In genomic region chr2:65666156-65666725, GRCh38 we compare ENCODE assay signal across 8 cellular contexts.
A peak's percentile ranks its signal among the peaks of the same experiment; 100 is the strongest.
DNase-seq lines count a peak whose midpoint lies in the region; ATAC-seq and TF ChIP-seq lines count a peak whose summit lies in the region.

No MANE protein-coding gene starts in this region.

- ATAC-seq in GM18502 (IDR thresholded peaks at IDR 0.05; ENCODE audit: poor library complexity, unreplicated experiment): peak; percentile 100
- peak; percentile 100 for ATAC-seq in GM21619 (IDR thresholded peaks at IDR 0.05; ENCODE audit: unreplicated experiment)
- ATAC-seq in HG03575 (IDR thresholded peaks at IDR 0.05; ENCODE audit: extremely low read depth, insufficient number of reproducible peaks, low FRiP score, unreplicated experiment): peak; percentile 99

- H3K4me3 ChIP-seq in fibroblast of pulmonary artery (replicated peaks; ENCODE audit: low read depth, low read length): no peak overlapping the region

- POLR2A ChIA-PET in HEK293T (lab: Yijun Ruan, JAX): no interaction called here

- DNase-seq in fibroblast of pulmonary artery (ENCODE audit: low read depth) (peak; percentile 40), NCI-H1092 (lab: John Stamatoyannopoulos, UW) (no peak), HEK293T (ENCODE audit: extremely low spot score) (no peak), DMS79 treated with DMSO at 0.1 percent for 48 hours (lab: John Stamatoyannopoulos, UW) (no peak), NCI-H128 (lab: John Stamatoyannopoulos, UW; ENCODE audit: unreplicated experiment) (no peak)

- CTCF ChIA-PET in HEK293T (lab: Yijun Ruan, JAX): interaction anchor here (0.6 to 1.4 kb wide), 3 partner anchors 10 to 24 kb away, joined by 3 to 4 read pairs (median 3); no protein-coding TSS in a partner anchor

- no peak for TF ChIP-seq CTCF in fibroblast of pulmonary artery (IDR thresholded peaks at IDR 0.05; ENCODE audit: low read length, missing control alignments)

TF ChIP-seq in HEK293T, 16 proteins besides CTCF, POLR2A, EP300 and RAD21:
- TF ChIP-seq ZNF384 (IDR thresholded peaks at IDR 0.05) (no peak), ELF4 (IDR thresholded peaks at IDR 0.05) (no peak), L3MBTL2 (conservative IDR thresholded peaks at IDR 0.05) (no peak)
